ENCODE assay signal across 24 cellular contexts in the genomic region with DNA sequence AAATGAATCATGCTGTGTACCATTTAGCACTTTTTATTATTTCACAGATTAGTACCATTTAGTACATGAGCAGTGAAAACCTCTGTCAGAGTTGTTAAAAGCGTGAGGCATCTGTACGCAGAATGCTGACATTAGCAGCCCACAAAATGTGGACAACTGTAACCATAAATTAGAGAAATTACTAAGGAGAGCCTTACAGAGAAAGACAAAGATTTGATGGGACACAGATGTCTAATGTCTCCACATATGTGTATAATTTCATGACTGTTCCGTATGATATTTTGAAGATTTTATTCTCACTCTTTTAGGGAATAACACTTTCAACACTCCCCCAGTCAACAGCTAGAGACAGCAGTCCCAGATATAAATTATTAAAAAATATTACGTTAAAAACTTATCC.
"Had no signal": no experiment of that assay in that cellular context is flagged by ENCODE, and none has a peak within 500 bp of the region (broad histone marks: within the 10 kb centered on the region; RNA-seq: fewer than 3 reads in every experiment).

No MANE protein-coding gene starts in this region.

- H3K9me3 ChIP-seq: colonic mucosa, esophagus squamous epithelium, gastroesophageal sphincter, heart left ventricle, left lung, lower lobe of right lung had no signal

- H3K4me1 ChIP-seq: colonic mucosa, esophagus squamous epithelium, foreskin keratinocyte, gastroesophageal sphincter, heart left ventricle, left lung, lower lobe of right lung had no signal

- DNase-seq: colonic mucosa; cortex of kidney; effector CD8-positive, alpha-beta T cell; effector memory CD8-positive, alpha-beta T cell; endodermal cell; erythroblast; esophagus squamous epithelium; foreskin keratinocyte; heart left ventricle; hypothalamus; immature natural killer cell; islet precursor cell; kidney; kidney glomerular epithelial cell; left colon; left lung; left ventricle myocardium superior; lower lobe of right lung; mesenchymal stem cell; midbrain; naive thymus-derived CD4-positive, alpha-beta T cell had no signal

- H3K36me3 ChIP-seq: colonic mucosa, esophagus squamous epithelium, gastroesophageal sphincter, heart left ventricle, left lung, lower lobe of right lung had no signal

- H3K27ac ChIP-seq: colonic mucosa, epithelial cell of prostate, esophagus squamous epithelium, foreskin keratinocyte, gastroesophageal sphincter, heart left ventricle, hepatocyte, left lung, lower lobe of right lung had no signal

- H3K27me3 ChIP-seq: colonic mucosa, esophagus squamous epithelium, foreskin keratinocyte, gastroesophageal sphincter, heart left ventricle, hepatocyte, left lung had no signal

- H3K4me3 ChIP-seq: colonic mucosa, esophagus squamous epithelium, gastroesophageal sphincter, heart left ventricle, hepatocyte, left lung, lower lobe of right lung had no signal
